Comparison of ENCODE assay signal across 8 cellular contexts in the genomic region with DNA sequence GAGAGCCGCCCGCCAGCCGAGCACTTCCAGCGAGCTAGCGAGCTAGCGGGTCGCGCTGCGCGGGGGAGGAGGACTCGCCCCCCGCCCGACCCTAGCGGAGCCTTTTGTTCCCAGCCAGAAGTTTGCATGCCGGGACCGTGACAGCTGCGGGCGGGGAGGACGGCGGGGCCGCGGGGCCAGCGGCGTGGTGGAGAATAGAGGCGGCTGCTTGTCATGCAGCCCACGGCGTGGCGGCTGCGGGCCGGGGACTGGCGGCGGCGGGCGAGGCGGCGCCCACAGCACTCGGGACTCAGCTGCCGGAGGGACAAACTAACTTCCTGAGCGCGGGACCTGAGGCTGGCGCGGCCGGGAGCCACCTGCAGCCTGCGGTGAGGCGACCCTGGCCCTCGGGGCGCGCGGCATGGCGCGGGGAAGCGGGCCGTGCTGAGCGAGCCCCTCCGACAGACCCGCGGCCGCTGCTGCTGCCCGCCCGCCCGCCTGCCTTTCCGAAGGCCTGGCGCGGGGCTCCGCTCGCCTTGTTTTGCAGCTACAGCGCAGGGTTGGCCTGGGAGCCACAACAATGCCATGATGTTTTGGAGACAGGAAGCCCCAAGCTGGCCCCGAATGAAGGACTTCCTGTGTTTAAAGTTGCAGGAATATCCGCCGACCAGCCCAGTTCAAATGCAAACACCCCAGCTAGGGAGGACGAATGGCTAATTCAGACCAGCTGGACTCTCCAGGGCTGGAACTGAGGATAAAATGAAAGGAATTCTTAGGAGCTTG.
DNase-seq lines count a peak whose midpoint lies in the region; ATAC-seq and TF ChIP-seq lines count a peak whose summit lies in the region.

No MANE protein-coding gene starts in this region.

- H3K27me3 ChIP-seq in left lung (no peaks in the 10 kb centered on the region), stomach smooth muscle (ENCODE audit: control insufficient read depth in 1 of 2, insufficient read depth in 2 of 2, low read length in 2 of 2) (no peaks in the 10 kb centered on the region)

- H3K4me3 ChIP-seq in left lung = peak overlapping the region; percentile 55 to 82
- H3K4me3 ChIP-seq in stomach smooth muscle (ENCODE audit: low read length in 2 of 2) = peak overlapping the region; percentile 78 to 83

- peaks cover 0 to 18% of the 10 kb centered on the region in 2 donors for H3K36me3 ChIP-seq in left lung
- H3K36me3 ChIP-seq in stomach smooth muscle (ENCODE audit: control insufficient read depth in 2 of 2, insufficient read depth in 2 of 2, low read length in 2 of 2) = peaks cover 9 to 13% of the 10 kb centered on the region in 2 donors

- peaks cover 22% of the 10 kb centered on the region for H3K36me3 Mint-ChIP-seq in activated CD4-positive, alpha-beta T cell treated with anti-CD3 and anti-CD28 coated beads, Interleukin-2, amount 10 ng/mL, durations not matched to agents 7 days and 5 days (ENCODE audit: low read depth)

- no peak overlapping the region for H3K27ac Mint-ChIP-seq in activated CD4-positive, alpha-beta T cell treated with anti-CD3 and anti-CD28 coated beads, Interleukin-2, amount 10 ng/mL, durations not matched to agents 7 days and 5 days

- H3K9me3 ChIP-seq in left lung = no peaks in the 10 kb centered on the region
- no peaks in the 10 kb centered on the region for H3K9me3 ChIP-seq in stomach smooth muscle (ENCODE audit: control insufficient read depth in 2 of 2, low read length in 2 of 2)

- H3K4me3 Mint-ChIP-seq in activated CD4-positive, alpha-beta T cell treated with anti-CD3 and anti-CD28 coated beads, Interleukin-2, amount 10 ng/mL, durations not matched to agents 7 days and 5 days = peak overlapping the region; percentile 80

- CTCF ChIA-PET in activated CD4-positive, alpha-beta T cell treated with anti-CD3 and anti-CD28 coated beads, Interleukin-2, amount 10 ng/mL, durations not matched to agents 7 days and 5 days (lab: Charles Lee) = interaction anchor here (0.5 to 3.4 kb wide), 11 partner anchors 11 to 315 kb away, joined by 3 to 17 read pairs (median 3); partner anchors contain the start of gene MACF1

- H3K27ac ChIP-seq in left lung (peak overlapping the region; percentile 91 to 92), stomach smooth muscle (ENCODE audit: low read length) (peak overlapping the region; percentile 81)

- H3K4me1 Mint-ChIP-seq in activated CD4-positive, alpha-beta T cell treated with anti-CD3 and anti-CD28 coated beads, Interleukin-2, amount 10 ng/mL, durations not matched to agents 7 days and 5 days = peaks cover 55% of the 10 kb centered on the region

- DNase-seq in activated CD4-positive, alpha-beta T cell treated with anti-CD3 and anti-CD28 coated beads, Interleukin-2, amount 10 ng/mL, durations not matched to agents 7 days and 5 days = peak; percentile 21
- DNase-seq in activated CD4-positive, alpha-beta T cell treated with anti-CD3 and anti-CD28 coated beads, Interleukin-2, amount 50 U/mL, for 4 hours = no peak
- peak; percentile 73 for DNase-seq in RKO (ENCODE audit: low spot score)
- DNase-seq in dermis blood vessel endothelial cell = peak; percentile 91
- DNase-seq in left lung = peak in 1 of 2 donors; percentile 85

- H3K9me3 Mint-ChIP-seq in activated CD4-positive, alpha-beta T cell treated with anti-CD3 and anti-CD28 coated beads, Interleukin-2, amount 10 ng/mL, durations not matched to agents 7 days and 5 days = no peaks in the 10 kb centered on the region

- H3K4me1 ChIP-seq in left lung (peaks cover 56 to 89% of the 10 kb centered on the region in 2 donors), stomach smooth muscle (ENCODE audit: control insufficient read depth, insufficient read depth, low read length) (peaks cover 84% of the 10 kb centered on the region)

- POLR2A ChIA-PET in activated CD4-positive, alpha-beta T cell treated with anti-CD3 and anti-CD28 coated beads, Interleukin-2, amount 10 ng/mL, durations not matched to agents 7 days and 5 days (lab: Charles Lee) = interaction anchor here (0.9 kb wide), 1 partner anchor 9 kb away, joined by 3 read pairs; no protein-coding TSS in a partner anchor

- ATAC-seq in HG03064 (IDR thresholded peaks at IDR 0.05; ENCODE audit: low read depth, unreplicated experiment) = peak; percentile 30
- ATAC-seq in left lung = peak; percentile 1
- no peak for ATAC-seq in HG03045 (IDR thresholded peaks at IDR 0.05; ENCODE audit: unreplicated experiment)

- intact Hi-C loops in left lung (cut with DNase I) = no loop called here

- no peaks in the 10 kb centered on the region for H3K27me3 Mint-ChIP-seq in activated CD4-positive, alpha-beta T cell treated with anti-CD3 and anti-CD28 coated beads, Interleukin-2, amount 10 ng/mL, durations not matched to agents 7 days and 5 days

- peak overlapping the region; percentile 58 to 64 for H3K9ac ChIP-seq in stomach smooth muscle (ENCODE audit: low read length in 2 of 2)

- no peak for TF ChIP-seq CTCF in left lung (IDR thresholded peaks at IDR 0.05)

Comparison
In these comparisons a context has a peak if more than half of its experiments do, and no peak if none do; other contexts are left out.
1. DNase-seq: peak in activated CD4-positive, alpha-beta T cell treated with anti-CD3 and anti-CD28 coated beads, Interleukin-2, amount 10 ng/mL, durations not matched to agents 7 days and 5 days (single experiment), RKO (single experiment) and dermis blood vessel endothelial cell (single experiment); none in activated CD4-positive, alpha-beta T cell treated with anti-CD3 and anti-CD28 coated beads, Interleukin-2, amount 50 U/mL, for 4 hours (0 of 2).